In the genomic region with DNA sequence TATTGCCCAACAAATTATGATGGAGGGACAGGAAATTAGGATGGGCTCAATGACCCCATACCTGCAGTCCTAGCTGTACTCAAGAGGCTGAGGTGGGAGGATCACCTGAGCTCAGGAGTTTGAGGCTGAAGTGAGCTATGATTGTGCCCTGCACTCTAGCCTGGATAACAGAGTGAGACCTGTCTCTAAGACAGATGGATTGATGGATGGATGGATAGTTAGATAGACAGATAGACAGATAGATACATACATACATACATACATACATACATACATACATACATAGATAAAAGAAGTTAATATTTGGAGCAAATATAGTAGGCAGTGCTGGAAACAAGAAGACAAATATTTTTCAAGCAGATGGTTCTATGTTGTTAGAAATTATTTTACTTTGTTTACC, we compare ENCODE assay signal across 6 cellular contexts.
"Had no signal": no experiment of that assay in that cellular context is flagged by ENCODE, and none has a peak within 500 bp of the region (broad histone marks: within the 10 kb centered on the region; RNA-seq: fewer than 3 reads in every experiment).

No MANE protein-coding gene starts in this region.

- H3K4me3 Mint-ChIP-seq: H9, IgD-negative memory B cell had no signal

- H2AFZ ChIP-seq: GM23248 had no signal

- H3K27ac ChIP-seq: GM23248 had no signal

- H3K27ac Mint-ChIP-seq: H9, IgD-negative memory B cell had no signal

- FAIRE-seq: HepG2 had no signal

- H3K27me3 Mint-ChIP-seq: IgD-negative memory B cell had no signal

- H3K9me3 Mint-ChIP-seq: IgD-negative memory B cell had no signal

- H3K4me1 Mint-ChIP-seq: H9, IgD-negative memory B cell had no signal

- H3K9ac ChIP-seq: GM23248 had no signal

- DNase-seq: GOT3, H9, KG1 had no signal

- H3K4me3 ChIP-seq: GM23248 had no signal
